28 cellular contexts compared by ENCODE assay signal in genomic region chr2:55610954-55611743, GRCh38. TPM values are rescaled to one million over a fixed set of nuclear protein-coding genes. Genes with fewer than 3 reads are reported as not detected.
DNase-seq lines count a peak whose midpoint lies in the region; ATAC-seq, FAIRE-seq and TF ChIP-seq lines count a peak whose summit lies in the region.
"Had no signal": no experiment of that assay in that cellular context is flagged by ENCODE, and none has a peak within 500 bp of the region (broad histone marks: within the 10 kb centered on the region; RNA-seq: fewer than 3 reads in every experiment).

No MANE protein-coding gene starts in this region.

- peaks cover 3% of the 10 kb centered on the region for H3K36me3 ChIP-seq in hepatocyte (replicated peaks; ENCODE audit: insufficient read depth, low read depth)
- H3K36me3 ChIP-seq in pancreas: peaks cover 0 to 26% (median 3%) of the 10 kb centered on the region in 3 donors
- H3K36me3 ChIP-seq: uterus had no signal

- peaks cover 13% of the 10 kb centered on the region for H4K20me1 ChIP-seq in hepatocyte (ENCODE audit: insufficient read depth, poor library complexity, severe bottlenecking)

- peak overlapping the region; percentile 38 for H3K4me2 ChIP-seq in hepatocyte

- H3K27me3 Mint-ChIP-seq in activated T-cell treated with anti-CD3 and anti-CD28 coated beads, Interleukin-2, amount 50 U/mL, for 24 hours: no peaks in the 10 kb centered on the region
- no peaks in the 10 kb centered on the region for H3K27me3 Mint-ChIP-seq in IgD-negative memory B cell

- no peak overlapping the region for H3K4me3 ChIP-seq in hepatocyte
- peak overlapping the region in 2 of 4 donors; percentile 8 to 19 for H3K4me3 ChIP-seq in pancreas
- H3K4me3 ChIP-seq: cardiac muscle cell, MG63, uterus had no signal

- H3K9me3 Mint-ChIP-seq in activated T-cell treated with anti-CD3 and anti-CD28 coated beads, Interleukin-2, amount 50 U/mL, for 24 hours: no peaks in the 10 kb centered on the region
- H3K9me3 Mint-ChIP-seq in IgD-negative memory B cell: no peaks in the 10 kb centered on the region
- H3K9me3 Mint-ChIP-seq: nephron progenitor cell; T-helper 1 cell treated with Interleukin-12 subunit alpha and Interleukin-12 subunit beta and Interleukin-4 antibody, amounts not matched to agents 30 μg/mL and 1 μg/mL, for 36 hours had no signal

- intact Hi-C loops in pancreas (cut with DNase I): no loop called here

- WGBS in hepatocyte (ENCODE audit: low lambda C conversion rate, missing lambda C conversion rate): 94% methylated on average over 3 of the region's 3 CpGs
- WGBS in pancreas, 2 donors: 90 to 92% methylated on average over 3 of the region's 3 CpGs

- H3K9me2 ChIP-seq in hepatocyte (replicated peaks; ENCODE audit: insufficient read depth): no peaks in the 10 kb centered on the region

- peak overlapping the region; percentile 69 for H3K27ac Mint-ChIP-seq in activated T-cell treated with anti-CD3 and anti-CD28 coated beads, Interleukin-2, amount 50 U/mL, for 24 hours
- peak overlapping the region; percentile 31 to 70 (median 48) for H3K27ac Mint-ChIP-seq in IgD-negative memory B cell
- H3K27ac Mint-ChIP-seq: T-helper 1 cell treated with Interleukin-12 subunit alpha and Interleukin-12 subunit beta and Interleukin-4 antibody, amounts not matched to agents 30 μg/mL and 1 μg/mL, for 36 hours had no signal

- no peak overlapping the region for H2AFZ ChIP-seq in hepatocyte

- no peak for DNase-seq in activated T-cell treated with anti-CD3 and anti-CD28 coated beads, Interleukin-2, amount 50 U/mL, for 24 hours
- DNase-seq in activated T-cell treated with anti-CD3 and anti-CD28 coated beads for 4 hours (no peak), hepatocyte (ENCODE audit: low spot score) (no peak), pancreas (no peak), NCI-H345 (lab: John Stamatoyannopoulos, UW) (no peak), NCI-H1048 (lab: John Stamatoyannopoulos, UW) (no peak), 8988T (no peak)
- DNase-seq: activated CD8-positive, alpha-beta memory T cell treated with anti-CD3 and anti-CD28 coated beads for 24 hours; activated effector memory CD4-positive, alpha-beta T cell treated with anti-CD3 and anti-CD28 coated beads, Interleukin-2, amount 50 U/mL, for 16 hours; dermis blood vessel endothelial cell; DMS 273 treated with DMSO at 0.1 percent for 48 hours; IMR-90; left cardiac atrium; MG63; NCI-H1436; NCI-H2171 treated with DMSO at 0.1 percent for 48 hours; NCI-H526 treated with DMSO at 0.1 percent for 48 hours; nephron progenitor cell; RPMI8226; uterus had no signal

- H3K9me3 ChIP-seq in hepatocyte (ENCODE audit: low read depth) (no peaks in the 10 kb centered on the region), pancreas (no peaks in the 10 kb centered on the region)
- H3K9me3 ChIP-seq: MG63, uterus had no signal

- no peak for FAIRE-seq in pancreas (lab: Jason Lieb, UNC)
- FAIRE-seq: GM18507, H1 had no signal

- H3K4me3 Mint-ChIP-seq in activated T-cell treated with anti-CD3 and anti-CD28 coated beads, Interleukin-2, amount 50 U/mL, for 24 hours: no peak overlapping the region
- no peak overlapping the region for H3K4me3 Mint-ChIP-seq in IgD-negative memory B cell
- H3K4me3 Mint-ChIP-seq: nephron progenitor cell; T-helper 1 cell treated with Interleukin-12 subunit alpha and Interleukin-12 subunit beta and Interleukin-4 antibody, amounts not matched to agents 30 μg/mL and 1 μg/mL, for 36 hours had no signal

- TF ChIP-seq CTCF in hepatocyte (IDR thresholded peaks at IDR 0.05; ENCODE audit: poor library complexity): no peak
- no peak for TF ChIP-seq CTCF in pancreas (IDR thresholded peaks at IDR 0.05)

- H3K79me2 ChIP-seq in hepatocyte: peaks cover 92% of the 10 kb centered on the region

- peak overlapping the region; percentile 29 for H3K27ac ChIP-seq in hepatocyte
- peak overlapping the region in 3 of 4 donors; percentile 18 to 93 (median 91) for H3K27ac ChIP-seq in pancreas
- H3K27ac ChIP-seq: C4-2B, cardiac muscle cell, HL-60, uterus, VCaP had no signal

- ATAC-seq in pancreas: no peak
- ATAC-seq: left cardiac atrium had no signal

- H3K4me1 ChIP-seq in hepatocyte (ENCODE audit: insufficient read depth) (peaks cover 16% of the 10 kb centered on the region), pancreas (peaks cover 44 to 50% (median 45%) of the 10 kb centered on the region in 3 donors)

- H3K27me3 ChIP-seq in hepatocyte (no peaks in the 10 kb centered on the region), pancreas (no peaks in the 10 kb centered on the region)
- H3K27me3 ChIP-seq: cardiac muscle cell, MG63, uterus had no signal

- peaks cover 82% of the 10 kb centered on the region for H3K36me3 Mint-ChIP-seq in activated T-cell treated with anti-CD3 and anti-CD28 coated beads, Interleukin-2, amount 50 U/mL, for 24 hours (ENCODE audit: low read depth)
- peaks cover 12% of the 10 kb centered on the region for H3K36me3 Mint-ChIP-seq in IgD-negative memory B cell

- peaks cover 74% of the 10 kb centered on the region for H3K4me1 Mint-ChIP-seq in activated T-cell treated with anti-CD3 and anti-CD28 coated beads, Interleukin-2, amount 50 U/mL, for 24 hours (ENCODE audit: low read depth)
- peaks cover 21 to 39% (median 37%) of the 10 kb centered on the region in 3 donors for H3K4me1 Mint-ChIP-seq in IgD-negative memory B cell

RNA-seq across cellular contexts. Expression of gene PPP4R3B, which starts 6.3 kb away (rescaled TPM):
- polyA plus RNA-seq in IgD-negative memory B cell: 59.4 TPM
- 54.0 and 54.3 TPM in 2 replicates for total RNA-seq in hepatocyte
- polyA plus RNA-seq in hepatocyte: 29.6 and 30.1 TPM in 2 replicates
- total RNA-seq in pancreas: 10 to 100 TPM; 32.4 to 59.1 (median 40.8) TPM
- polyA plus RNA-seq in pancreas: 10 to 100 TPM; 13.7 to 29.3 TPM
